Comparison of ENCODE assay signal across 36 cellular contexts in the genomic region with DNA sequence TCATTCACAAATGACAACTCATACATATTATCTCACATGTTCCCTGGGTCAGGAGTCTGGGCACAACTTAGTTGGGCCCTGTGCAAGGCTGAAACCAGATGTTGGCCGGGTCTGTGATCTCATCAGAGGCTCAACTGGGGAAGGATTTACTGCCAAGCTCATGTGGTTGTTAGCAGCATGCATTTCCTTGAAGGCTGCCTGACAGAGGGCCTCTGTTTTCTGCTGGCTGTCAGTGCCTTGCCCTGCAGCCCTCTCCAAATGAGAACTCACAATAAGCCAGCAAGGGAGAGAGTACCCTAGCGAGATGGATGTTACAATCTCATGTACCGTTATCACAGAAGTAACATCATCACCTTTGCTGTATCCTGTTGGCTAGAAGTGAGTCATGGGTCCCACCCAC.
"Had no signal": no experiment of that assay in that cellular context is flagged by ENCODE, and none has a peak within 500 bp of the region (broad histone marks: within the 10 kb centered on the region; RNA-seq: fewer than 3 reads in every experiment).

No MANE protein-coding gene starts in this region.

- DNase-seq: activated B cell treated with CpG ODN at 0.5 μM for 24 hours; activated CD4-positive, alpha-beta memory T cell treated with anti-CD3 and anti-CD28 coated beads for 36 hours; activated CD4-positive, alpha-beta T cell treated with anti-CD3 and anti-CD28 coated beads for 4 hours; activated CD4-positive, alpha-beta T cell treated with anti-CD3 and anti-CD28 coated beads, Interleukin-2, amount 50 U/mL, for 1 hour; activated CD4-positive, CD25-positive, alpha-beta regulatory T cell treated with anti-CD3 and anti-CD28 coated beads, Interleukin-2, amount 50 U/mL, for 72 hours; activated CD8-positive, alpha-beta memory T cell treated with anti-CD3 and anti-CD28 coated beads, Interleukin-2, amount 50 U/mL, for 4 hours; activated gamma-delta T cell treated with Interleukin-2 at 50 U/mL for 16 hours; activated naive CD4-positive, alpha-beta T cell treated with anti-CD3 and anti-CD28 coated beads for 36 hours; activated naive CD8-positive, alpha-beta T cell treated with anti-CD3 and anti-CD28 coated beads, Interleukin-2, amount 50 U/mL, for 24 hours; activated T-cell treated with anti-CD3 and anti-CD28 coated beads for 4 hours; activated T-cell treated with anti-CD3 and anti-CD28 coated beads, Interleukin-2, amount 50 U/mL, for 4 hours; aorta; Karpas-422; KBM-7; MG63; NCI-H1048; NCI-H1105 treated with DMSO at 0.1 percent for 48 hours; NCI-H1436; NCI-H1694; NCI-H1930; NCI-H2081 treated with DMSO at 0.1 percent for 48 hours; NCI-H345; NCI-H526; NCI-H748 treated with DMSO at 0.1 percent for 48 hours; NK-92 treated with Interleukin-12 subunit alpha and Interleukin-12 subunit beta, amount 100 ng/mL, for 24 hours; PC-9; SIG-M5; SW 1271; T-helper 1 cell; T-helper 2 cell; T-helper 9 cell had no signal

- ATAC-seq: activated naive CD8-positive, alpha-beta T cell treated with anti-CD3 and anti-CD28 coated beads, Interleukin-2, amount 50 U/mL, for 24 hours; activated T-cell treated with anti-CD3 and anti-CD28 coated beads, Interleukin-2, amount 50 U/mL, for 4 hours; Right ventricle myocardium inferior; SK-N-SH treated with all-trans-retinoic acid at 6 μM for 48 hours had no signal

- H3K27ac ChIP-seq: cardiac muscle cell, PC-9, RWPE1, VCaP had no signal
